8 cellular contexts compared by ENCODE assay signal in the genomic region with DNA sequence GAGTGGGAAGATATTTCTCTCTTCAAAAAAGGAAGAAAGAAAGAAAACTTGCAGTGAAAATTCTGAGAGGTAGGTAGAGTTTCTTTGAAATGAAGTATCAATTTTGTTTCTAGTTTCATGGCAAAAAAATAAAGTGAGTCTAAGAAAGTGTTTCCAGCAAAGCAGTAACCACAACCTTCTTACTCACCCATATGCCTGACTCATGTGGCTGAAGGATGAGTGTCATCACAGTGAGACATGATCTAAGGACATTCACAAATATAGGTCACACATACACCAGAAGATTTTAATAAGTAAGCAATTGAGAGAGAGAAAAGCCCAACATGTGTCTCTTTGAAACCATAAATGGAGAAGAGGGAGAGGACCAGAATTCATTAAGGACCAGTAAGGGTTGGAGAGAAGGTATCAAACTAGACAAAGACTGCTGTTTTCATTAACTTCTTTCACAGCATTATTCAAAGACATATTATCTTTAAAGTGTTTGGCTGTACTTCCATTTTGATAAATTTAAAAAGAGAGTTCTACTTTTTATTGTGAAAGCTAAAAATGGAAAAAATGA.
A peak's percentile ranks its signal among the peaks of the same experiment; 100 is the strongest.
DNase-seq lines count a peak whose midpoint lies in the region; ATAC-seq and TF ChIP-seq lines count a peak whose summit lies in the region.

No MANE protein-coding gene starts in this region.

- DNase-seq in AG10803 (ENCODE audit: low read depth) = peak; percentile 39
- DNase-seq in activated naive CD8-positive, alpha-beta T cell treated with anti-CD3 and anti-CD28 coated beads, Interleukin-2, amount 10 ng/mL, durations not matched to agents 7 days and 5 days = no peak
- DNase-seq in SJCRH30 = no peak
- DNase-seq in LoVo (ENCODE audit: low spot score) = no peak
- DNase-seq in stimulated activated CD4-positive, alpha-beta T cell treated with anti-CD3 and anti-CD28 coated beads, Interleukin-12 subunit alpha, Interleukin-12 subunit beta, amount 100 ng/mL, for 4 hours = no peak
- DNase-seq in NCI-H2227 (lab: John Stamatoyannopoulos, UW; ENCODE audit: unreplicated experiment) = no peak

- POLR2A ChIA-PET in activated naive CD8-positive, alpha-beta T cell treated with anti-CD3 and anti-CD28 coated beads, Interleukin-2, amount 10 ng/mL, durations not matched to agents 7 days and 5 days (lab: Charles Lee) = no interaction called here

- ATAC-seq in GM19351 (IDR thresholded peaks at IDR 0.05; ENCODE audit: unreplicated experiment) = peak; percentile 96
- peak; percentile 99 for ATAC-seq in HG03097 (IDR thresholded peaks at IDR 0.05; ENCODE audit: low FRiP score, unreplicated experiment)
- ATAC-seq in activated naive CD8-positive, alpha-beta T cell treated with anti-CD3 and anti-CD28 coated beads, Interleukin-2, amount 10 ng/mL, durations not matched to agents 7 days and 5 days (ENCODE audit: low read depth) = peak; percentile 65

- H3K27ac Mint-ChIP-seq in activated naive CD8-positive, alpha-beta T cell treated with anti-CD3 and anti-CD28 coated beads, Interleukin-2, amount 10 ng/mL, durations not matched to agents 7 days and 5 days = no peak overlapping the region

- no peaks in the 10 kb centered on the region for H3K4me1 ChIP-seq in SJCRH30

- H3K36me3 Mint-ChIP-seq in activated naive CD8-positive, alpha-beta T cell treated with anti-CD3 and anti-CD28 coated beads, Interleukin-2, amount 10 ng/mL, durations not matched to agents 7 days and 5 days = no peaks in the 10 kb centered on the region

- TF ChIP-seq CTCF in AG10803 (conservative IDR thresholded peaks at IDR 0.05; ENCODE audit: low read length) = no peak

- no peaks in the 10 kb centered on the region for H3K9me3 ChIP-seq in SJCRH30 (replicated peaks)

- H3K4me3 Mint-ChIP-seq in activated naive CD8-positive, alpha-beta T cell treated with anti-CD3 and anti-CD28 coated beads, Interleukin-2, amount 10 ng/mL, durations not matched to agents 7 days and 5 days = no peak overlapping the region

- peaks cover 6% of the 10 kb centered on the region for H3K4me1 Mint-ChIP-seq in activated naive CD8-positive, alpha-beta T cell treated with anti-CD3 and anti-CD28 coated beads, Interleukin-2, amount 10 ng/mL, durations not matched to agents 7 days and 5 days

- no peak overlapping the region for H3K27ac ChIP-seq in SJCRH30

- H3K36me3 ChIP-seq in SJCRH30 = no peaks in the 10 kb centered on the region

- peaks cover 2% of the 10 kb centered on the region for H3K27me3 Mint-ChIP-seq in activated naive CD8-positive, alpha-beta T cell treated with anti-CD3 and anti-CD28 coated beads, Interleukin-2, amount 10 ng/mL, durations not matched to agents 7 days and 5 days

- H3K9me3 Mint-ChIP-seq in activated naive CD8-positive, alpha-beta T cell treated with anti-CD3 and anti-CD28 coated beads, Interleukin-2, amount 10 ng/mL, durations not matched to agents 7 days and 5 days = no peaks in the 10 kb centered on the region

- H3K4me3 ChIP-seq in AG10803 (ENCODE audit: low read length) = no peak overlapping the region
- no peak overlapping the region for H3K4me3 ChIP-seq in SJCRH30

- no peaks in the 10 kb centered on the region for H3K27me3 ChIP-seq in SJCRH30
